Comparison of ENCODE assay signal across 8 cellular contexts in the genomic region with DNA sequence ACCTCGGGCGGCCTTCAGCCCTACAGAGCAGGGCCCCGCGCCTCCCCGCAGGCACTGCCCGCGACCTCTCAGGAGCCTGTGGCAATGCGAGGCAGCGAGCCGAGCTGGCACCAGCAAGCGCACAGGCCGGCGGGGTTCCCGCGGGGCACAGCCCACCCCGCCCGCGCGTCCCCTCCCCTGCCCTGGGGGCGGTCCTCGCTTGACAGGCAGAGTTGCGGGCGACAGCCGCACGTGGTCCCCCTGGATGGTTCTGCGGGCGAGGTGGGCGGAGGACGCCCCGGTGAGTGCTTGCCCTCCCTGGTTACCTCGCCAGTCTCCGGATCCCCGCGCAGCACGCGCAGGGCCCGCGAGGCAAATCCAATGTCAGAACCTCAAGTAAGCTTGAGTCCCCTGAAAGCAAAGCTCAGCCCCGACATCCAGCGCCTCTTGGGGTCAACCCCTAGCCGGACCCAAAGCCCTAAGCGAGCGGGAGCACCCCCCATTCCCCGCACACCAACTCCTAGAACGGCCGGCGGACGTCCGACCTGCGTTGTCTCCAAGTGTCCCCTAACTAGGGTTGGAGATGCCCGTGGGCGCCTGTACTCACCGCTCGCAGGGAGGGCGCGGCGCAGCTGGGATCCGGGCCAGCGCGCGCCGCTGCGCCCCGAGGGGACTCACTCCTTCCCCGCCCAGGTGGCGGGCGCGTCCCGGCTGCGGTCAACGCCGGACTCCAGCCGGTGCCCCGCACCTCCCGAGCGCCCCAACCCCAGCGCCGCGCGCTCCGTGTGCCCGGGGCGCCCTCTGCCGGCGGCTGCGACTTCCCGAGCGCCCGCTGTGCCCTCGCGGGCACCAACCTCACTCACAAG. TPM values are rescaled to one million over a fixed set of nuclear protein-coding genes. Genes with fewer than 3 reads are reported as not detected.
A peak's percentile ranks its signal among the peaks of the same experiment; 100 is the strongest.
DNase-seq lines count a peak whose midpoint lies in the region; ATAC-seq and TF ChIP-seq lines count a peak whose summit lies in the region.

Gene DRD1 (minus strand): TSS at position 123 of the 845 bp plus-strand sequence. CDS start 1,083 bp downstream, outside the sequence.

- H3K4me3 Mint-ChIP-seq in endodermal cell = peak within 1 kb of the TSS; percentile 56
- H3K4me3 Mint-ChIP-seq in stimulated activated naive CD8-positive, alpha-beta T cell treated with anti-CD3 and anti-CD28 coated beads, Interleukin-15, amount 100 ng/mL, for 72 hours = peak within 1 kb of the TSS; percentile 69 to 82

- DNase-seq in GM10266 (ENCODE audit: extremely low spot score) = peak; percentile 77
- DNase-seq in activated CD8-positive, alpha-beta memory T cell treated with anti-CD3 and anti-CD28 coated beads for 24 hours = peak; percentile 85
- DNase-seq in endodermal cell = peak; percentile 93
- peak; percentile 28 for DNase-seq in myocyte (ENCODE audit: low read depth)
- DNase-seq in stimulated activated naive CD8-positive, alpha-beta T cell treated with anti-CD3 and anti-CD28 coated beads, Interleukin-15, amount 100 ng/mL, for 72 hours = peak; percentile 53 to 64
- no peak for DNase-seq in GOT3 (lab: John Stamatoyannopoulos, UW)

- 1% methylated on average over 18 to 91 of the region's 91 CpGs for WGBS in endodermal cell (ENCODE audit: insufficient coverage in 1 of 2, insufficient read length in 1 of 2), 2 experiments

- TF ChIP-seq CTCF in GM10266 (IDR thresholded peaks at IDR 0.05; ENCODE audit: control insufficient read depth, insufficient read depth, low read depth, missing control alignments) (peak; percentile 80), endodermal cell (conservative IDR thresholded peaks at IDR 0.05) (peak; percentile 98)

- no peak within 1 kb of the TSS for H3K9ac ChIP-seq in endodermal cell (ENCODE audit: extremely low read depth, low read length, poor library complexity, severe bottlenecking)

- peaks cover 36% of the 10 kb centered on the region for H3K4me1 Mint-ChIP-seq in endodermal cell
- H3K4me1 Mint-ChIP-seq in stimulated activated naive CD8-positive, alpha-beta T cell treated with anti-CD3 and anti-CD28 coated beads, Interleukin-15, amount 100 ng/mL, for 72 hours = peaks cover 19% of the 10 kb centered on the region

- H3K9me3 Mint-ChIP-seq in endodermal cell = no peaks in the 10 kb centered on the region
- H3K9me3 Mint-ChIP-seq in stimulated activated naive CD8-positive, alpha-beta T cell treated with anti-CD3 and anti-CD28 coated beads, Interleukin-15, amount 100 ng/mL, for 72 hours = no peaks in the 10 kb centered on the region

- ATAC-seq in stimulated activated naive CD8-positive, alpha-beta T cell treated with anti-CD3 and anti-CD28 coated beads, Interleukin-15, amount 100 ng/mL, for 72 hours = peak; percentile 90
- ATAC-seq in HG02981 (IDR thresholded peaks at IDR 0.05; ENCODE audit: unreplicated experiment) = no peak

- H3K36me3 Mint-ChIP-seq in endodermal cell (ENCODE audit: low read depth) = no peaks in the 10 kb centered on the region

- no peak within 1 kb of the TSS for H3K27ac ChIP-seq in endodermal cell (ENCODE audit: low read depth, low read length)

- H3K27me3 Mint-ChIP-seq in endodermal cell (ENCODE audit: insufficient read depth) = peaks cover 48% of the 10 kb centered on the region
- peaks cover 83% of the 10 kb centered on the region for H3K27me3 Mint-ChIP-seq in stimulated activated naive CD8-positive, alpha-beta T cell treated with anti-CD3 and anti-CD28 coated beads, Interleukin-15, amount 100 ng/mL, for 72 hours

- TF ChIP-seq EP300 in Ishikawa (IDR thresholded peaks at IDR 0.05; ENCODE audit: borderline replicate concordance) = no peak

- H3K9me3 ChIP-seq in endodermal cell (ENCODE audit: control insufficient read depth, low read length) = no peaks in the 10 kb centered on the region

- H3K36me3 ChIP-seq in endodermal cell (ENCODE audit: control insufficient read depth, insufficient read depth, low read length) = no peaks in the 10 kb centered on the region

- peak; percentile 63; the same call in 1 of the 2 replicates for TF ChIP-seq RAD21 in Ishikawa (IDR thresholded peaks at IDR 0.05; ENCODE audit: low read depth)

- no peak within 1 kb of the TSS for H3K27ac Mint-ChIP-seq in endodermal cell
- H3K27ac Mint-ChIP-seq in stimulated activated naive CD8-positive, alpha-beta T cell treated with anti-CD3 and anti-CD28 coated beads, Interleukin-15, amount 100 ng/mL, for 72 hours = no peak within 1 kb of the TSS

- peaks cover 40% of the 10 kb centered on the region for H3K27me3 ChIP-seq in endodermal cell (ENCODE audit: control insufficient read depth, insufficient read depth, low read length, poor library complexity, severe bottlenecking)

- peak within 1 kb of the TSS; percentile 81 for H3K4me3 ChIP-seq in endodermal cell (ENCODE audit: low read length)

- H3K4me1 ChIP-seq in endodermal cell (ENCODE audit: control insufficient read depth, insufficient read depth, low read length) = peaks cover 13% of the 10 kb centered on the region

TF ChIP-seq in Ishikawa, 13 proteins besides CTCF, POLR2A, EP300 and RAD21:
- TF ChIP-seq MAX (IDR thresholded peaks at IDR 0.05) (no peak), USF1 (IDR thresholded peaks at IDR 0.05) (no peak), CEBPB (IDR thresholded peaks at IDR 0.05) (no peak), FOXM1 (IDR thresholded peaks at IDR 0.05; ENCODE audit: borderline replicate concordance, low read depth) (no peak), ZBTB7A (IDR thresholded peaks at IDR 0.05; ENCODE audit: low read depth) (no peak), REST (IDR thresholded peaks at IDR 0.05; ENCODE audit: low read depth) (no peak), EGR1 (IDR thresholded peaks at IDR 0.05) (no peak), NFIC (IDR thresholded peaks at IDR 0.05) (no peak), YY1 (IDR thresholded peaks at IDR 0.05; ENCODE audit: low read depth) (no peak)

RNA-seq across cellular contexts. Expression of gene DRD1, which starts in this region (rescaled TPM):
- total RNA-seq in endodermal cell = under 1 TPM; 0.53 to 0.59 TPM
- 0.18 TPM for polyA plus RNA-seq in endodermal cell (2013, experiment 1 of 2)
- 0.17 TPM for polyA plus RNA-seq in endodermal cell (2013, experiment 2 of 2)
- not detected in 2 replicates for total RNA-seq in myocyte
- polyA plus RNA-seq in myocyte (2012) = 0.08 TPM

Comparison
In these comparisons a context has a peak if more than half of its experiments do, and no peak if none do; other contexts are left out.
1. Peak in DNase-seq and H3K4me3 ChIP-seq in endodermal cell; RNA of the gene not detected or under 1 TPM.
2. Peak in DNase-seq in myocyte; RNA of the gene not detected or under 1 TPM.